In genomic region chr15:22939652-22940061, GRCh38 we compare ENCODE assay signal across 23 cellular contexts.
"Had no signal": no experiment of that assay in that cellular context is flagged by ENCODE, and none has a peak within 500 bp of the region (broad histone marks: within the 10 kb centered on the region; RNA-seq: fewer than 3 reads in every experiment).

No MANE protein-coding gene starts in this region.

- H3K4me3 Mint-ChIP-seq: activated CD4-positive, alpha-beta T cell treated with anti-CD3 and anti-CD28 coated beads, Interleukin-2, amount 10 ng/mL, durations not matched to agents 7 days and 5 days; activated CD8-positive, alpha-beta memory T cell treated with anti-CD3 and anti-CD28 coated beads, Interleukin-2, amount 10 ng/mL, durations not matched to agents 7 days and 5 days; activated CD8-positive, alpha-beta T cell treated with anti-CD3 and anti-CD28 coated beads for 36 hours; activated naive CD4-positive, alpha-beta T cell treated with anti-CD3 and anti-CD28 coated beads, Interleukin-2, amount 50 U/mL, for 24 hours; central memory CD8-positive, alpha-beta T cell; effector memory CD8-positive, alpha-beta T cell had no signal

- H3K27ac Mint-ChIP-seq: activated CD4-positive, alpha-beta T cell treated with anti-CD3 and anti-CD28 coated beads, Interleukin-2, amount 10 ng/mL, durations not matched to agents 7 days and 5 days; activated CD8-positive, alpha-beta memory T cell treated with anti-CD3 and anti-CD28 coated beads, Interleukin-2, amount 10 ng/mL, durations not matched to agents 7 days and 5 days; activated CD8-positive, alpha-beta T cell treated with anti-CD3 and anti-CD28 coated beads for 36 hours; activated naive CD4-positive, alpha-beta T cell treated with anti-CD3 and anti-CD28 coated beads, Interleukin-2, amount 50 U/mL, for 24 hours; effector memory CD8-positive, alpha-beta T cell had no signal

- H3K4me3 ChIP-seq: esophagus muscularis mucosa, lower lobe of right lung, mucosa of descending colon, spleen, thyroid gland had no signal

- H3K27me3 Mint-ChIP-seq: activated CD4-positive, alpha-beta T cell treated with anti-CD3 and anti-CD28 coated beads, Interleukin-2, amount 10 ng/mL, durations not matched to agents 7 days and 5 days; activated CD8-positive, alpha-beta memory T cell treated with anti-CD3 and anti-CD28 coated beads, Interleukin-2, amount 10 ng/mL, durations not matched to agents 7 days and 5 days; activated CD8-positive, alpha-beta T cell treated with anti-CD3 and anti-CD28 coated beads for 36 hours; activated naive CD4-positive, alpha-beta T cell treated with anti-CD3 and anti-CD28 coated beads, Interleukin-2, amount 50 U/mL, for 24 hours; central memory CD8-positive, alpha-beta T cell; effector memory CD8-positive, alpha-beta T cell had no signal

- DNase-seq: activated CD4-positive, alpha-beta T cell treated with anti-CD3 and anti-CD28 coated beads, Interleukin-2, amount 10 ng/mL, durations not matched to agents 7 days and 5 days; activated CD4-positive, CD25-positive, alpha-beta regulatory T cell treated with anti-CD3 and anti-CD28 coated beads, Interleukin-2, amount 50 U/mL, for 72 hours; activated CD8-positive, alpha-beta memory T cell treated with anti-CD3 and anti-CD28 coated beads, Interleukin-2, amount 10 ng/mL, durations not matched to agents 7 days and 5 days; activated CD8-positive, alpha-beta T cell treated with anti-CD3 and anti-CD28 coated beads for 36 hours; activated gamma-delta T cell treated with Interleukin-2 at 50 U/mL for 16 hours; aorta; effector memory CD8-positive, alpha-beta T cell; head of caudate nucleus; islet precursor cell; left colon; lower lobe of right lung; mesendoderm; mucosa of descending colon; nucleus accumbens; spleen; stimulated activated CD4-positive, alpha-beta T cell treated with anti-CD3 and anti-CD28 coated beads, Interleukin-4, amount 100 ng/mL, for 1 hour; stimulated activated naive CD8-positive, alpha-beta T cell treated with anti-CD3 and anti-CD28 coated beads, Interleukin-15, Interleukin-2, amounts not matched to agents 100 U/mL and 50 U/mL, for 24 hours; substantia nigra; thyroid gland; WERI-Rb-1 had no signal

- H3K9me3 ChIP-seq: esophagus muscularis mucosa, lower lobe of right lung, mucosa of descending colon, spleen, thyroid gland had no signal

- H3K27ac ChIP-seq: esophagus muscularis mucosa, lower lobe of right lung, spleen, thyroid gland, WERI-Rb-1 had no signal

- H3K4me1 ChIP-seq: lower lobe of right lung had no signal

- H3K9me3 Mint-ChIP-seq: activated CD4-positive, alpha-beta T cell treated with anti-CD3 and anti-CD28 coated beads, Interleukin-2, amount 10 ng/mL, durations not matched to agents 7 days and 5 days; activated CD8-positive, alpha-beta T cell treated with anti-CD3 and anti-CD28 coated beads for 36 hours; activated naive CD4-positive, alpha-beta T cell treated with anti-CD3 and anti-CD28 coated beads, Interleukin-2, amount 50 U/mL, for 24 hours; central memory CD8-positive, alpha-beta T cell; effector memory CD8-positive, alpha-beta T cell had no signal

- H3K36me3 ChIP-seq: WERI-Rb-1 had no signal

- H3K4me1 Mint-ChIP-seq: activated naive CD4-positive, alpha-beta T cell treated with anti-CD3 and anti-CD28 coated beads, Interleukin-2, amount 50 U/mL, for 24 hours; central memory CD8-positive, alpha-beta T cell had no signal

- ATAC-seq: activated CD8-positive, alpha-beta memory T cell treated with anti-CD3 and anti-CD28 coated beads, Interleukin-2, amount 10 ng/mL, durations not matched to agents 7 days and 5 days; activated CD8-positive, alpha-beta T cell treated with anti-CD3 and anti-CD28 coated beads for 36 hours; effector memory CD8-positive, alpha-beta T cell; left colon; mucosa of descending colon; stimulated activated naive CD8-positive, alpha-beta T cell treated with anti-CD3 and anti-CD28 coated beads, Interleukin-15, Interleukin-2, amounts not matched to agents 100 U/mL and 50 U/mL, for 24 hours had no signal

- H3K27me3 ChIP-seq: esophagus muscularis mucosa, spleen, thyroid gland had no signal
